15 cellular contexts compared by ENCODE assay signal in genomic region chr7:151890355-151891004, GRCh38.
DNase-seq lines count a peak whose midpoint lies in the region; ATAC-seq and TF ChIP-seq lines count a peak whose summit lies in the region.
"Had no signal": no experiment of that assay in that cellular context is flagged by ENCODE, and none has a peak within 500 bp of the region (broad histone marks: within the 10 kb centered on the region; RNA-seq: fewer than 3 reads in every experiment).

No MANE protein-coding gene starts in this region.

- DNase-seq in DMS79 (lab: John Stamatoyannopoulos, UW) (peak; percentile 7), NOMO-1 treated with DMSO at 0.1 percent for 48 hours (lab: John Stamatoyannopoulos, UW; ENCODE audit: unreplicated experiment) (peak; percentile 21), islet precursor cell (peak; percentile 49), epidermal melanocyte (ENCODE audit: insufficient read length, low spot score) (no peak)
- DNase-seq: activated CD4-positive, CD25-positive, alpha-beta regulatory T cell; activated gamma-delta T cell; DMS53; midbrain; NCI-H446 treated with DMSO at 0.1 percent for 48 hours; sigmoid colon; stimulated activated CD4-positive, alpha-beta T cell treated with anti-CD3 and anti-CD28 coated beads, Interleukin-4, amount 100 ng/mL, for 1 hour; stimulated activated CD8-positive, alpha-beta memory T cell treated with anti-CD3 and anti-CD28 coated beads, Interleukin-4, amount 100 ng/mL, for 48 hours had no signal

- no peak for ATAC-seq in HG03342 (IDR thresholded peaks at IDR 0.05; ENCODE audit: unreplicated experiment)
- ATAC-seq in HG02885 (IDR thresholded peaks at IDR 0.05; ENCODE audit: poor library complexity, unreplicated experiment) = no peak

- no peak for TF ChIP-seq EP300 in Ishikawa (IDR thresholded peaks at IDR 0.05; ENCODE audit: borderline replicate concordance)

- no peak for TF ChIP-seq RAD21 in Ishikawa (IDR thresholded peaks at IDR 0.05; ENCODE audit: low read depth)

TF ChIP-seq in Ishikawa, 13 proteins besides CTCF, POLR2A, EP300 and RAD21:
- TF ChIP-seq USF1 (IDR thresholded peaks at IDR 0.05) (no peak), EGR1 (IDR thresholded peaks at IDR 0.05) (0 out of 2 replicates have a peak, but pooled peaks have one; percentile 30)
